ENCODE assay signal across 20 cellular contexts in the genomic region with DNA sequence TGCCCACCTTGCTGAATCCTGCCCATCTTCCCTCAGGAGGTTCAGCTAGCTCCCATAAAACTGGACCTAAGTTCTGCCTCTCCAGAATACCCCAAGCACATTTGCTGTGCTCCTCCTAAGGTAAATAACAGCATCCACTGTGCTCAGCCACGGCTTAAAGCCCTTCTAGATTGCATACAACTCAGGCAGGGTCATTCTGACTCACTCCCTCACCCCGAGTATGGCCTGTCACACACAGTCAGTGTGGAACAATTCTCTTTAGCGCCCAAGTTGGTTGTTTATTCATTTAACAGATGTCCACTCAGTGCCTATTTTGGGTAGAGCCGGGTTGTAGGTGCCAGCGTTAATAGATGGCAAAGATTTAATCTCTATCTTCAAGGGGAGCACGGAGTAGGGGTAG.
A peak's percentile ranks its signal among the peaks of the same experiment; 100 is the strongest.
DNase-seq lines count a peak whose midpoint lies in the region; ATAC-seq, FAIRE-seq and TF ChIP-seq lines count a peak whose summit lies in the region.
"Had no signal": no experiment of that assay in that cellular context is flagged by ENCODE, and none has a peak within 500 bp of the region (broad histone marks: within the 10 kb centered on the region; RNA-seq: fewer than 3 reads in every experiment).

No MANE protein-coding gene starts in this region.

- no peaks in the 10 kb centered on the region; the same call in none of the 2 replicates for H3K4me1 ChIP-seq in GM12878 (ENCODE audit: control insufficient read depth, insufficient read depth, low read length)

- peaks cover 2% of the 10 kb centered on the region; the same call in 1 of the 2 replicates for H3K79me2 ChIP-seq in GM12878 (ENCODE audit: control insufficient read depth, insufficient read depth, low read length)

- TF ChIP-seq POLR2A in GM12878 (IDR thresholded peaks at IDR 0.05; ENCODE audit: low read depth, low read length), result no peak

- peaks cover 10% of the 10 kb centered on the region for H3K27me3 Mint-ChIP-seq in nephron progenitor cell (ENCODE audit: low read depth, poor library complexity)
- H3K27me3 Mint-ChIP-seq: activated naive CD8-positive, alpha-beta T cell treated with anti-CD3 and anti-CD28 coated beads, Interleukin-2, amount 10 ng/mL, durations not matched to agents 7 days and 5 days; CD4-positive, alpha-beta T cell; naive thymus-derived CD4-positive, alpha-beta T cell had no signal

- no peaks in the 10 kb centered on the region for H3K9me3 Mint-ChIP-seq in nephron progenitor cell
- H3K9me3 Mint-ChIP-seq: CD4-positive, alpha-beta T cell had no signal

- CTCF ChIA-PET in GM12878 (lab: Yijun Ruan, JAX), result no interaction called here

- no peak for TF ChIP-seq EP300 in GM12878 (IDR thresholded peaks at IDR 0.05; ENCODE audit: borderline replicate concordance in 1 of 2, control insufficient read depth in 1 of 2, low read depth in 2 of 2, low read length in 2 of 2)

- DNase-seq in EL (peak; percentile 78), HS-5 (ENCODE audit: low read depth) (peak; percentile 55), GM12878 (ENCODE audit: low read depth, low spot score) (no peak), nephron progenitor cell (no peak), RCC 7860 (ENCODE audit: low spot score) (no peak), AML-193 (lab: John Stamatoyannopoulos, UW) (no peak), SW480 (ENCODE audit: low spot score) (no peak)
- no peak for DNase-seq in stimulated activated CD4-positive, alpha-beta T cell treated with anti-CD3 and anti-CD28 coated beads, Interleukin-4, amount 100 ng/mL, for 4 hours
- DNase-seq: activated naive CD8-positive, alpha-beta T cell treated with anti-CD3 and anti-CD28 coated beads, Interleukin-2, amount 10 ng/mL, durations not matched to agents 7 days and 5 days; CD4-positive, alpha-beta T cell; dermis blood vessel endothelial cell; foreskin melanocyte; GF-D8; naive thymus-derived CD4-positive, alpha-beta T cell; NCI-H1417; NCI-H446 treated with DMSO at 0.1 percent for 48 hours; substantia nigra had no signal

- FAIRE-seq in GM12878 (lab: Jason Lieb, UNC) (no peak), RCC 7860 (lab: Jason Lieb, UNC) (no peak)
- FAIRE-seq: keratinocyte had no signal

- H3K27ac ChIP-seq in GM12878 (ENCODE audit: control insufficient read depth, insufficient read depth), result no peak overlapping the region

- H3K4me3 Mint-ChIP-seq in nephron progenitor cell, result no peak overlapping the region
- H3K4me3 Mint-ChIP-seq: activated naive CD8-positive, alpha-beta T cell treated with anti-CD3 and anti-CD28 coated beads, Interleukin-2, amount 10 ng/mL, durations not matched to agents 7 days and 5 days; CD4-positive, alpha-beta T cell; naive thymus-derived CD4-positive, alpha-beta T cell had no signal

- H3K9me3 ChIP-seq in GM12878 (replicated peaks; ENCODE audit: control insufficient read depth, insufficient read depth, low read length), result no peaks in the 10 kb centered on the region

- BruUV-seq in GM12878 (replicated peaks; lab: Mats Ljungman, UMichigan), result no TSS peak

- peaks cover 0 to 2% of the 10 kb centered on the region in 2 experiments; a peak in 1 of 4 replicates for H3K36me3 ChIP-seq in GM12878 (ENCODE audit: control insufficient read depth in 2 of 2, insufficient read depth in 2 of 2, low read length in 1 of 2)

- 47% methylated on average over 6 of the region's 6 CpGs for WGBS in GM12878 (ENCODE audit: insufficient coverage, insufficient replicate concordance, low lambda C conversion rate, missing lambda C conversion rate)

- no peaks in the 10 kb centered on the region for H3K36me3 Mint-ChIP-seq in nephron progenitor cell (ENCODE audit: low read depth)

- intact Hi-C loops in GM12878 (cut with micrococcal nuclease; ENCODE audit: unreplicated experiment), result no loop called here

- H3K4me1 Mint-ChIP-seq in nephron progenitor cell, result peaks cover 22% of the 10 kb centered on the region

- no peak overlapping the region for H3K4me2 ChIP-seq in GM12878 (ENCODE audit: control insufficient read depth, insufficient read depth)

- RAD21 ChIA-PET in GM12878 (lab: Charles Lee; ENCODE audit: unreplicated experiment), result no interaction called here

- no peak for TF ChIP-seq CTCF in GM12878 (IDR thresholded peaks at IDR 0.05 in 2 of 3, conservative IDR thresholded peaks at IDR 0.05 in 1 of 3; ENCODE audit: control insufficient read depth in 2 of 3, extremely low read depth in 1 of 3, insufficient read depth in 1 of 3, low read depth in 3 of 3, low read length in 3 of 3)
- TF ChIP-seq CTCF in nephron progenitor cell (IDR thresholded peaks at IDR 0.05), result no peak

- no peaks in the 10 kb centered on the region for H4K20me1 ChIP-seq in GM12878 (ENCODE audit: control insufficient read depth, insufficient read depth)

- peak overlapping the region; percentile 12 for H3K27ac Mint-ChIP-seq in nephron progenitor cell
- H3K27ac Mint-ChIP-seq: activated naive CD8-positive, alpha-beta T cell treated with anti-CD3 and anti-CD28 coated beads, Interleukin-2, amount 10 ng/mL, durations not matched to agents 7 days and 5 days; CD4-positive, alpha-beta T cell had no signal

- SMC1A ChIA-PET in GM12878 (lab: Charles Lee; ENCODE audit: uncharacterized antibody, unreplicated experiment), result no interaction called here

- no peaks in the 10 kb centered on the region for H3K27me3 ChIP-seq in GM12878 (replicated peaks in 1 of 2; ENCODE audit: control insufficient read depth in 2 of 2, insufficient read depth in 2 of 2, low read length in 1 of 2)

- H3K9ac ChIP-seq in GM12878 (ENCODE audit: control insufficient read depth, insufficient read depth, low read length), result no peak overlapping the region

- POLR2A ChIA-PET in GM12878 (lab: Charles Lee), result no interaction called here

- ATAC-seq in GM12878, result 0 out of 3 replicates have a peak, but pooled peaks have one; percentile 23
- ATAC-seq: naive thymus-derived CD4-positive, alpha-beta T cell; Panc1; right cardiac atrium had no signal

- no peak overlapping the region for H2AFZ ChIP-seq in GM12878 (ENCODE audit: control insufficient read depth, low read depth, low read length)

- H3K4me3 ChIP-seq in GM12878, result no peak overlapping the region

- no peak for TF ChIP-seq RAD21 in GM12878 (IDR thresholded peaks at IDR 0.05; ENCODE audit: insufficient read depth, low read depth, low read length)

- in situ Hi-C loops in GM12878 (cut with MboI), result no loop called here

TF ChIP-seq in GM12878, 131 proteins besides CTCF, POLR2A, EP300 and RAD21 (continues in another document):
- no peak for TF ChIP-seq DPF2 (IDR thresholded peaks at IDR 0.05)
- TF ChIP-seq, protein P1, sequence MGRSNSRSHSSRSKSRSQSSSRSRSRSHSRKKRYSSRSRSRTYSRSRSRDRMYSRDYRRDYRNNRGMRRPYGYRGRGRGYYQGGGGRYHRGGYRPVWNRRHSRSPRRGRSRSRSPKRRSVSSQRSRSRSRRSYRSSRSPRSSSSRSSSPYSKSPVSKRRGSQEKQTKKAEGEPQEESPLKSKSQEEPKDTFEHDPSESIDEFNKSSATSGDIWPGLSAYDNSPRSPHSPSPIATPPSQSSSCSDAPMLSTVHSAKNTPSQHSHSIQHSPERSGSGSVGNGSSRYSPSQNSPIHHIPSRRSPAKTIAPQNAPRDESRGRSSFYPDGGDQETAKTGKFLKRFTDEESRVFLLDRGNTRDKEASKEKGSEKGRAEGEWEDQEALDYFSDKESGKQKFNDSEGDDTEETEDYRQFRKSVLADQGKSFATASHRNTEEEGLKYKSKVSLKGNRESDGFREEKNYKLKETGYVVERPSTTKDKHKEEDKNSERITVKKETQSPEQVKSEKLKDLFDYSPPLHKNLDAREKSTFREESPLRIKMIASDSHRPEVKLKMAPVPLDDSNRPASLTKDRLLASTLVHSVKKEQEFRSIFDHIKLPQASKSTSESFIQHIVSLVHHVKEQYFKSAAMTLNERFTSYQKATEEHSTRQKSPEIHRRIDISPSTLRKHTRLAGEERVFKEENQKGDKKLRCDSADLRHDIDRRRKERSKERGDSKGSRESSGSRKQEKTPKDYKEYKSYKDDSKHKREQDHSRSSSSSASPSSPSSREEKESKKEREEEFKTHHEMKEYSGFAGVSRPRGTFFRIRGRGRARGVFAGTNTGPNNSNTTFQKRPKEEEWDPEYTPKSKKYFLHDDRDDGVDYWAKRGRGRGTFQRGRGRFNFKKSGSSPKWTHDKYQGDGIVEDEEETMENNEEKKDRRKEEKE (IDR thresholded peaks at IDR 0.05), result no peak
- no peak for TF ChIP-seq FOXK2 (IDR thresholded peaks at IDR 0.05)
- TF ChIP-seq NRF1 (conservative IDR thresholded peaks at IDR 0.05; ENCODE audit: low read depth, low read length), result no peak
- no peak for TF ChIP-seq RB1 (IDR thresholded peaks at IDR 0.05; ENCODE audit: borderline replicate concordance)
- no peak for TF ChIP-seq MEF2A (IDR thresholded peaks at IDR 0.05; ENCODE audit: insufficient read depth, low read depth, low read length)
- TF ChIP-seq, protein P2, sequence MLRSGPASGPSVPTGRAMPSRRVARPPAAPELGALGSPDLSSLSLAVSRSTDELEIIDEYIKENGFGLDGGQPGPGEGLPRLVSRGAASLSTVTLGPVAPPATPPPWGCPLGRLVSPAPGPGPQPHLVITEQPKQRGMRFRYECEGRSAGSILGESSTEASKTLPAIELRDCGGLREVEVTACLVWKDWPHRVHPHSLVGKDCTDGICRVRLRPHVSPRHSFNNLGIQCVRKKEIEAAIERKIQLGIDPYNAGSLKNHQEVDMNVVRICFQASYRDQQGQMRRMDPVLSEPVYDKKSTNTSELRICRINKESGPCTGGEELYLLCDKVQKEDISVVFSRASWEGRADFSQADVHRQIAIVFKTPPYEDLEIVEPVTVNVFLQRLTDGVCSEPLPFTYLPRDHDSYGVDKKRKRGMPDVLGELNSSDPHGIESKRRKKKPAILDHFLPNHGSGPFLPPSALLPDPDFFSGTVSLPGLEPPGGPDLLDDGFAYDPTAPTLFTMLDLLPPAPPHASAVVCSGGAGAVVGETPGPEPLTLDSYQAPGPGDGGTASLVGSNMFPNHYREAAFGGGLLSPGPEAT (IDR thresholded peaks at IDR 0.05; ENCODE audit: low read depth), result no peak

Comparison
In these comparisons a context has a peak if more than half of its experiments do, and no peak if none do; other contexts are left out.
1. DNase-seq: peak in EL (single experiment) and HS-5 (single experiment); none in GM12878 (single experiment), nephron progenitor cell (single experiment), RCC 7860 (single experiment), stimulated activated CD4-positive, alpha-beta T cell treated with anti-CD3 and anti-CD28 coated beads, Interleukin-4, amount 100 ng/mL, for 4 hours (0 of 2), AML-193 (0 of 2) and SW480 (single experiment).